Comparison of ENCODE assay signal across 30 cellular contexts in the genomic region with DNA sequence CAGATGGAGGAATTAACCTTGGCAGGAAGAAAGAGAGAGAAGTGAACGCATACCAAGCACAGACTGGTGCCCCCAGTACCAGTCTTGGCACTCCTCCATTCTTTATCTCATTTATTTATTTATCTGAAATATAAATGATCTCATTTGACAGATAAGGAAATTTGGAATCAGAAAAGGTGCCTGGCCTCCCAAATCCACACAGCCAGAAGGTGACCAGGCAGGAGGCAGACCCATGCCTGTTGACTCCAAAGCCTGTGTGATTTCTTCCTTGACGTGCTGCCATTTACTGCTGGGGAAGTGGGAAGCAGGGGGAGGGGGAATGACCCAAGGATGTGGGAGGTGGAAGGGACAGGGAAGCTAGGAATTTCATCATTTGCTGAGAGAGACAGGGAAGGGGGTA.
"Had no signal": no experiment of that assay in that cellular context is flagged by ENCODE, and none has a peak within 500 bp of the region (broad histone marks: within the 10 kb centered on the region; RNA-seq: fewer than 3 reads in every experiment).

No MANE protein-coding gene starts in this region.

- H3K4me1 Mint-ChIP-seq: immature natural killer cell; naive thymus-derived CD4-positive, alpha-beta T cell; stimulated activated naive B cell treated with anti-CD40 and anti-IgM and Interleukin-4, amounts not matched to agents 10 μg/mL and 1 μg/mL and 100 μg/mL, for 72 hours had no signal

- H3K9me3 ChIP-seq: left lung, mucosa of descending colon, ovary, prostate gland, stomach, testis, thyroid gland, transverse colon, upper lobe of left lung, vagina had no signal

- H3K27me3 ChIP-seq: ovary, testis, thyroid gland, transverse colon, upper lobe of left lung, vagina had no signal

- H3K4me1 ChIP-seq: left lung, prostate gland, stomach, testis, thyroid gland, transverse colon, upper lobe of left lung, vagina had no signal

- H3K4me3 ChIP-seq: left lung, lung, mucosa of descending colon, ovary, prostate gland, skin epidermis, stomach, testis, thyroid gland, transverse colon, upper lobe of left lung, vagina had no signal

- DNase-seq: hippocampal formation; immature natural killer cell; kidney; left colon; left lung; midbrain; mucosa of descending colon; naive thymus-derived CD4-positive, alpha-beta T cell; ovary; posterior cingulate gyrus; retina; right cardiac atrium; stimulated activated CD4-positive, alpha-beta T cell treated with anti-CD3 and anti-CD28 coated beads, Interleukin-12 subunit alpha, Interleukin-12 subunit beta, amount 100 ng/mL, for 4 hours; stimulated activated CD4-positive, alpha-beta T cell treated with anti-CD3 and anti-CD28 coated beads, Interleukin-15, amount 100 ng/mL, for 24 hours; stimulated activated CD4-positive, alpha-beta T cell treated with anti-CD3 and anti-CD28 coated beads, Interleukin-2, amount 100 ng/mL, for 24 hours; stimulated activated CD4-positive, alpha-beta T cell treated with anti-CD3 and anti-CD28 coated beads, Interleukin-4, amount 100 ng/mL, for 1 hour; stimulated activated naive B cell treated with anti-CD40 and anti-IgM and Interleukin-4, amounts not matched to agents 10 μg/mL and 1 μg/mL and 100 μg/mL, for 72 hours; stimulated activated naive CD8-positive, alpha-beta T cell treated with anti-CD3 and anti-CD28 coated beads, Interleukin-15, Interleukin-2, amounts not matched to agents 100 U/mL and 50 U/mL, for 24 hours; stomach; testis; thyroid gland; transverse colon had no signal

- H3K36me3 Mint-ChIP-seq: immature natural killer cell; stimulated activated naive B cell treated with anti-CD40 and anti-IgM and Interleukin-4, amounts not matched to agents 10 μg/mL and 1 μg/mL and 100 μg/mL, for 72 hours had no signal

- H3K4me3 Mint-ChIP-seq: immature natural killer cell; naive thymus-derived CD4-positive, alpha-beta T cell; natural killer cell treated with Interleukin-12 subunit alpha and Interleukin-12 subunit beta and Interleukin-15 and Interleukin-18, amount 100 ng/mL, for 72 hours; stimulated activated naive B cell treated with anti-CD40 and anti-IgM and Interleukin-4, amounts not matched to agents 10 μg/mL and 1 μg/mL and 100 μg/mL, for 72 hours had no signal

- H3K27ac Mint-ChIP-seq: immature natural killer cell; naive thymus-derived CD4-positive, alpha-beta T cell; natural killer cell treated with Interleukin-12 subunit alpha and Interleukin-12 subunit beta and Interleukin-15 and Interleukin-18, amount 100 ng/mL, for 72 hours; stimulated activated naive B cell treated with anti-CD40 and anti-IgM and Interleukin-4, amounts not matched to agents 10 μg/mL and 1 μg/mL and 100 μg/mL, for 72 hours had no signal

- H3K9me3 Mint-ChIP-seq: natural killer cell treated with Interleukin-12 subunit alpha and Interleukin-12 subunit beta and Interleukin-15 and Interleukin-18, amount 100 ng/mL, for 72 hours had no signal

- ATAC-seq: left colon; left lung; mucosa of descending colon; naive thymus-derived CD4-positive, alpha-beta T cell; right cardiac atrium; sciatic nerve; stimulated activated naive B cell treated with anti-CD40 and anti-IgM and Interleukin-4, amounts not matched to agents 10 μg/mL and 1 μg/mL and 100 μg/mL, for 72 hours; stimulated activated naive CD8-positive, alpha-beta T cell treated with anti-CD3 and anti-CD28 coated beads, Interleukin-15, Interleukin-2, amounts not matched to agents 100 U/mL and 50 U/mL, for 24 hours had no signal

- H3K27ac ChIP-seq: left lung, ovary, prostate gland, skin epidermis, stomach, testis, thyroid gland, transverse colon, upper lobe of left lung, vagina had no signal

- H3K36me3 ChIP-seq: left lung, ovary, prostate gland, stomach, thyroid gland, transverse colon, upper lobe of left lung, vagina had no signal

- FAIRE-seq: islet of Langerhans, kidney had no signal
